8 cellular contexts compared by ENCODE assay signal in genomic region chr3:94799420-94800060, GRCh38.
"Had no signal": no experiment of that assay in that cellular context is flagged by ENCODE, and none has a peak within 500 bp of the region (broad histone marks: within the 10 kb centered on the region; RNA-seq: fewer than 3 reads in every experiment).

No MANE protein-coding gene starts in this region.

- DNase-seq: GDM1, GF-D8 had no signal

- ATAC-seq: GM12878 had no signal

- FAIRE-seq: G401.6, GM12878, GM12891, GM12892, GM18507, GM19239 had no signal

- H3K4me3 ChIP-seq: GM12878 had no signal
